In genomic region chr7:23183279-23184012, GRCh38 we compare ENCODE assay signal across 10 cellular contexts. TPM values are rescaled to one million over a fixed set of nuclear protein-coding genes. Genes with fewer than 3 reads are reported as not detected.
DNase-seq lines count a peak whose midpoint lies in the region; ATAC-seq, FAIRE-seq and TF ChIP-seq lines count a peak whose summit lies in the region.
"Had no signal": no experiment of that assay in that cellular context is flagged by ENCODE, and none has a peak within 500 bp of the region (broad histone marks: within the 10 kb centered on the region; RNA-seq: fewer than 3 reads in every experiment).

No MANE protein-coding gene starts in this region.

- H3K9me3 ChIP-seq in NT2/D1 (ENCODE audit: insufficient read depth, low read length): no peaks in the 10 kb centered on the region
- no peaks in the 10 kb centered on the region for H3K9me3 ChIP-seq in psoas muscle

- H3K36me3 ChIP-seq in NT2/D1 (ENCODE audit: insufficient read depth, insufficient read length, low read length) (peaks cover 53% of the 10 kb centered on the region), psoas muscle (ENCODE audit: insufficient read depth in 1 of 2, low read depth in 1 of 2) (peaks cover 0 to 32% of the 10 kb centered on the region in 2 donors)

- H3K9ac ChIP-seq in NT2/D1 (ENCODE audit: insufficient read length, low read depth): peak overlapping the region; percentile 39

- no peak for ATAC-seq in psoas muscle
- no peak for ATAC-seq in HG03095 (IDR thresholded peaks at IDR 0.05; ENCODE audit: unreplicated experiment)

- H3K27me3 ChIP-seq in NT2/D1 (ENCODE audit: insufficient read depth, insufficient read length) (no peaks in the 10 kb centered on the region), psoas muscle (ENCODE audit: insufficient read depth in 3 of 3, low read length in 2 of 3) (no peaks in the 10 kb centered on the region)

- 90 to 94% (median 94%) methylated on average over 20 of the region's 20 CpGs for WGBS in psoas muscle, 3 donors

- TF ChIP-seq CTCF in coronary artery (IDR thresholded peaks at IDR 0.05): no peak
- no peak for TF ChIP-seq CTCF in psoas muscle (IDR thresholded peaks at IDR 0.05)

- FAIRE-seq in frontal cortex (lab: Jason Lieb, UNC): no peak
- FAIRE-seq: A204.1 had no signal

- intact Hi-C loops in psoas muscle (cut with DNase I): no loop called here

- peak overlapping the region; percentile 36 for H3K4me3 ChIP-seq in NT2/D1 (ENCODE audit: insufficient read length, low read depth)
- peak overlapping the region; percentile 26 for H3K4me3 ChIP-seq in coronary artery
- peak overlapping the region; percentile 93 for H3K4me3 ChIP-seq in psoas muscle

- no peak overlapping the region for H3K27ac ChIP-seq in coronary artery
- H3K27ac ChIP-seq in psoas muscle: no peak overlapping the region

- DNase-seq in NCI-H82 (lab: John Stamatoyannopoulos, UW) (peak; percentile 13), NCI-H82 treated with DMSO at 0.1 percent for 48 hours (lab: John Stamatoyannopoulos, UW; ENCODE audit: unreplicated experiment) (no peak), NT2/D1 (ENCODE audit: low read depth, low spot score) (no peak), coronary artery (ENCODE audit: low spot score) (no peak), psoas muscle (no peak), frontal cortex (ENCODE audit: low spot score in 2 of 2) (no peak)
- no peak for DNase-seq in effector CD4-positive, alpha-beta T cell
- DNase-seq: activated CD4-positive, alpha-beta T cell treated with anti-CD3 and anti-CD28 coated beads, Interleukin-2, amount 50 U/mL, for 48 hours had no signal

- H3K4me1 ChIP-seq in NT2/D1 (ENCODE audit: insufficient read depth, insufficient read length): no peaks in the 10 kb centered on the region
- H3K4me1 ChIP-seq in psoas muscle: peaks cover 20% of the 10 kb centered on the region

RNA-seq across cellular contexts. Expression of gene NUP42, which starts 1.6 kb away (rescaled TPM):
- total RNA-seq in psoas muscle: 10 to 100 TPM; 13.9 to 18.3 (median 16.2) TPM
- 10 to 100 TPM; 12.8 to 17.4 (median 16.6) TPM for polyA plus RNA-seq in psoas muscle
- total RNA-seq in frontal cortex: 60.7 TPM

Comparison
In these comparisons a context has a peak if more than half of its experiments do, and no peak if none do; other contexts are left out.
1. H3K4me3 ChIP-seq: peak in every context shown above with its lines; median percentile 93 in psoas muscle; 36 in NT2/D1; 26 in coronary artery.